1 cellular context compared by ENCODE assay signal in genomic region chr10:103238506-103239252, GRCh38.
TF ChIP-seq lines count a peak whose summit lies in the region.

No MANE protein-coding gene starts in this region.

TF ChIP-seq in endothelial cell of umbilical vein, 7 proteins besides CTCF, POLR2A, EP300 and RAD21:
- no peak for TF ChIP-seq POLR2AphosphoS5 (IDR thresholded peaks at IDR 0.05; ENCODE audit: insufficient read depth, low read depth, low read length)
- no peak for TF ChIP-seq MAX (IDR thresholded peaks at IDR 0.05; ENCODE audit: insufficient read depth, insufficient read length)
